23 cellular contexts compared by ENCODE assay signal in the genomic region with DNA sequence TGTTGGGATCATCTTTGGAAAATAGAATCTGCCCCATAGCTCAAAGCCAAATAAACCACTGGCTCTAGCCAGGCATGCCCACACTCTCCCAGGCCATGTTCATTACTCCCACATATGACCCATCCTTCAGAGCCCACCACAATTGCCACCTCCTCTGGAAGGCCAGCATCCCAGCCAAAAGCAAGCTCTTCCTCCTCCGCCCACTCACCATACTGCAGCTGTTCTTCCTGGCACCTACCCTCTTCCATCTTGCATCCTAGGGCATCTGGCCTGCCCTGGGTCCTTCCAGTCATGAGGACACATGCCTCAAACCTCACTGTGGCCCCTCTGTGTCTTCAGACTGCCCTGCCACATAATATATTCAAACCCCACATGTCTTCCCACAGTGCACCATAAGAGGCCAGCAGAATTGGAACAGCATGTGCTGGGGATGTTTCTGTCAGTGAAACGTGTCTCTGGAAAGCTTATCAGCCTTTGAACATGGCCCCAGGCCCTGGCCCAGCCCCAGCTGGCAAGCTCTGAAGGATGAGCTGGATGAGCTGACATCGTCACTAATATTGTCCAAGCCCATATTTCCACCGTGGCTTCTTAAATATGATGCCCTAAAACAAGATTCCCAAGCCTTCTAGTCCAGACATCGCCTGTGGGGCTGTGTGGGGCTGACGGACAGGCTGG.
A peak's percentile ranks its signal among the peaks of the same experiment; 100 is the strongest.
DNase-seq lines count a peak whose midpoint lies in the region; ATAC-seq, FAIRE-seq and TF ChIP-seq lines count a peak whose summit lies in the region.
"Had no signal": no experiment of that assay in that cellular context is flagged by ENCODE, and none has a peak within 500 bp of the region (broad histone marks: within the 10 kb centered on the region; RNA-seq: fewer than 3 reads in every experiment).

No MANE protein-coding gene starts in this region.

- intact Hi-C loops in heart left ventricle (cut with DNase I) (no loop called here), pancreas (cut with DNase I) (no loop called here), ovary (cut with DNase I) (no loop called here)

- H3K36me3 ChIP-seq in heart left ventricle (no peaks in the 10 kb centered on the region), pancreas (no peaks in the 10 kb centered on the region), ovary (no peaks in the 10 kb centered on the region)
- H3K36me3 ChIP-seq: SJSA1 had no signal

- TF ChIP-seq EP300 in ovary (IDR thresholded peaks at IDR 0.05), result no peak

- WGBS in heart left ventricle, 4 donors, result 60 to 69% (median 64%) methylated on average over 6 of the region's 6 CpGs
- 72 to 79% methylated on average over 6 of the region's 6 CpGs for WGBS in pancreas, 2 donors
- 58 to 59% (median 58%) methylated on average over 6 of the region's 6 CpGs for WGBS in ovary, 3 donors

- no peaks in the 10 kb centered on the region for H3K27me3 ChIP-seq in heart left ventricle
- H3K27me3 ChIP-seq in pancreas, result no peaks in the 10 kb centered on the region
- no peaks in the 10 kb centered on the region for H3K27me3 ChIP-seq in ovary
- H3K27me3 ChIP-seq: SJSA1 had no signal

- ATAC-seq in heart left ventricle, result peak in 3 of 4 donors; percentile 38 to 53 (median 48)
- ATAC-seq in GM21723 (IDR thresholded peaks at IDR 0.05; ENCODE audit: unreplicated experiment), result no peak
- ATAC-seq in pancreas, result no peak
- ATAC-seq: CD8-positive, alpha-beta T cell; GM23338; HCT116; HepG2 had no signal

- H3K4me3 ChIP-seq in heart left ventricle (no peak overlapping the region), pancreas (no peak overlapping the region), ovary (no peak overlapping the region)
- H3K4me3 ChIP-seq: GM23338, SJSA1 had no signal

- TF ChIP-seq POLR2A in heart left ventricle (IDR thresholded peaks at IDR 0.05) (no peak), ovary (IDR thresholded peaks at IDR 0.05) (no peak)

- H3K9me3 ChIP-seq in heart left ventricle, result no peaks in the 10 kb centered on the region
- H3K9me3 ChIP-seq in pancreas, result no peaks in the 10 kb centered on the region
- H3K9me3 ChIP-seq in ovary, result no peaks in the 10 kb centered on the region
- H3K9me3 ChIP-seq: SJSA1 had no signal

- TF ChIP-seq CTCF in heart left ventricle (IDR thresholded peaks at IDR 0.05) (no peak), pancreas (IDR thresholded peaks at IDR 0.05) (no peak), ovary (IDR thresholded peaks at IDR 0.05) (no peak)

- H3K4me1 ChIP-seq in heart left ventricle (no peaks in the 10 kb centered on the region), pancreas (no peaks in the 10 kb centered on the region), ovary (ENCODE audit: insufficient read depth) (no peaks in the 10 kb centered on the region)
- H3K4me1 ChIP-seq: SJSA1 had no signal

- FAIRE-seq in pancreas (lab: Jason Lieb, UNC), result no peak
- FAIRE-seq: GM12891, HepG2 had no signal

- H3K27ac ChIP-seq in heart left ventricle (no peak overlapping the region), pancreas (no peak overlapping the region), ovary (no peak overlapping the region)
- H3K27ac ChIP-seq: SJSA1 had no signal

- peak; percentile 6 for DNase-seq in NCI-H1694 treated with DMSO at 0.1 percent for 48 hours (lab: John Stamatoyannopoulos, UW)
- no peak for DNase-seq in NCI-H1694 (lab: John Stamatoyannopoulos, UW)
- DNase-seq in RPMI7951 (ENCODE audit: low read depth), result peak; percentile 35
- no peak for DNase-seq in heart left ventricle
- peak; percentile 31 for DNase-seq in myocyte (ENCODE audit: low read depth)
- no peak for DNase-seq in pancreas
- no peak for DNase-seq in ovary
- DNase-seq: 8988T, DMS79 treated with DMSO at 0.1 percent for 48 hours, GF-D8, KG1, NCI-H1092, NCI-H146, NCI-H2107, NCI-H226, NCI-H526 had no signal

Comparison
In these comparisons a context has a peak if more than half of its experiments do, and no peak if none do; other contexts are left out.
1. DNase-seq: peak in NCI-H1694 treated with DMSO at 0.1 percent for 48 hours (single experiment), RPMI7951 (single experiment) and myocyte (single experiment); none in NCI-H1694 (single experiment), heart left ventricle (0 of 5), pancreas (0 of 6) and ovary (0 of 5).
2. ATAC-seq: peak in heart left ventricle (3 of 4); none in GM21723 (single experiment) and pancreas (0 of 4).